10 cellular contexts compared by ENCODE assay signal in genomic region chr2:23594079-23594494, GRCh38.
DNase-seq lines count a peak whose midpoint lies in the region; TF ChIP-seq lines count a peak whose summit lies in the region.
"Had no signal": no experiment of that assay in that cellular context is flagged by ENCODE, and none has a peak within 500 bp of the region (broad histone marks: within the 10 kb centered on the region; RNA-seq: fewer than 3 reads in every experiment).

No MANE protein-coding gene starts in this region.

- no peak for TF ChIP-seq CTCF in HFFc6 (IDR thresholded peaks at IDR 0.05)
- no peak for TF ChIP-seq CTCF in esophagus muscularis mucosa (IDR thresholded peaks at IDR 0.05)
- no peak for TF ChIP-seq CTCF in sigmoid colon (IDR thresholded peaks at IDR 0.05)

- TF ChIP-seq EP300 in esophagus muscularis mucosa (IDR thresholded peaks at IDR 0.05) (peak; percentile 91), sigmoid colon (IDR thresholded peaks at IDR 0.05) (peak in 1 of 4 donors; percentile 72)

- H3K36me3 Mint-ChIP-seq in HFFc6 (ENCODE audit: low read depth): no peaks in the 10 kb centered on the region
- no peaks in the 10 kb centered on the region for H3K36me3 Mint-ChIP-seq in activated naive CD4-positive, alpha-beta T cell treated with anti-CD3 and anti-CD28 coated beads for 36 hours (ENCODE audit: low read depth)

- no peak for DNase-seq in HFFc6
- peak; percentile 92 for DNase-seq in NCI-H2171 treated with DMSO at 0.1 percent for 48 hours (lab: John Stamatoyannopoulos, UW)
- no peak for DNase-seq in esophagus muscularis mucosa (ENCODE audit: extremely low spot score)
- peak; percentile 88 for DNase-seq in sigmoid colon
- DNase-seq in activated naive CD4-positive, alpha-beta T cell treated with anti-CD3 and anti-CD28 coated beads for 36 hours: no peak
- no peak for DNase-seq in mucosa of gallbladder (ENCODE audit: low spot score)
- no peak for DNase-seq in NK-92 treated with Interleukin-12 subunit alpha and Interleukin-12 subunit beta, amount 100 ng/mL, for 24 hours (lab: John Stamatoyannopoulos, UW)
- DNase-seq: anterior cingulate cortex, Calu3, OCI-M1 had no signal

- H3K4me1 Mint-ChIP-seq in HFFc6 (ENCODE audit: low read depth): peaks cover 31% of the 10 kb centered on the region
- no peaks in the 10 kb centered on the region for H3K4me1 Mint-ChIP-seq in activated naive CD4-positive, alpha-beta T cell treated with anti-CD3 and anti-CD28 coated beads for 36 hours (ENCODE audit: low read depth)

- 39% methylated on average over 17 of the region's 18 CpGs for WGBS in esophagus muscularis mucosa
- 13 to 58% methylated on average over 18 of the region's 18 CpGs for WGBS in sigmoid colon, 2 donors

- H3K36me3 ChIP-seq in esophagus muscularis mucosa: no peaks in the 10 kb centered on the region
- H3K36me3 ChIP-seq in sigmoid colon: no peaks in the 10 kb centered on the region

- H3K4me3 Mint-ChIP-seq in HFFc6: no peak overlapping the region
- no peak overlapping the region for H3K4me3 Mint-ChIP-seq in activated naive CD4-positive, alpha-beta T cell treated with anti-CD3 and anti-CD28 coated beads for 36 hours

- no peaks in the 10 kb centered on the region for H3K9me3 Mint-ChIP-seq in HFFc6
- H3K9me3 Mint-ChIP-seq in activated naive CD4-positive, alpha-beta T cell treated with anti-CD3 and anti-CD28 coated beads for 36 hours: no peaks in the 10 kb centered on the region

- CTCF ChIA-PET in activated naive CD4-positive, alpha-beta T cell treated with anti-CD3 and anti-CD28 coated beads for 36 hours (lab: Charles Lee): no interaction called here

- H3K27ac ChIP-seq in esophagus muscularis mucosa (replicated peaks in 1 of 4): peak overlapping the region; percentile 87 to 99 (median 91)
- peak overlapping the region; percentile 76 to 90 (median 88) for H3K27ac ChIP-seq in sigmoid colon

- intact Hi-C loops in esophagus muscularis mucosa (cut with DNase I): no loop called here
- intact Hi-C loops in sigmoid colon (cut with DNase I): loop anchor here (2.0 kb wide), 1 partner anchor 71 kb away; no protein-coding TSS in a partner anchor
- intact Hi-C loops in activated naive CD4-positive, alpha-beta T cell treated with anti-CD3 and anti-CD28 coated beads for 36 hours (cut with micrococcal nuclease): no loop called here

- peak overlapping the region; percentile 59; the same call in 1 of the 2 replicates for H3K27ac Mint-ChIP-seq in HFFc6
- no peak overlapping the region for H3K27ac Mint-ChIP-seq in activated naive CD4-positive, alpha-beta T cell treated with anti-CD3 and anti-CD28 coated beads for 36 hours

- H3K4me3 ChIP-seq in esophagus muscularis mucosa: peak overlapping the region in 2 of 4 donors; percentile 16 to 35
- peak overlapping the region in 1 of 4 donors; percentile 9 for H3K4me3 ChIP-seq in sigmoid colon

- no peaks in the 10 kb centered on the region; the same call in none of the 2 replicates for H3K27me3 Mint-ChIP-seq in HFFc6 (ENCODE audit: insufficient read depth)
- no peaks in the 10 kb centered on the region for H3K27me3 Mint-ChIP-seq in activated naive CD4-positive, alpha-beta T cell treated with anti-CD3 and anti-CD28 coated beads for 36 hours (ENCODE audit: low read depth)

- H3K4me1 ChIP-seq in esophagus muscularis mucosa: peaks cover 51 to 98% (median 97%) of the 10 kb centered on the region in 4 donors
- H3K4me1 ChIP-seq in sigmoid colon: peaks cover 0 to 94% (median 75%) of the 10 kb centered on the region in 4 donors

- H3K9me3 ChIP-seq in esophagus muscularis mucosa: no peaks in the 10 kb centered on the region
- H3K9me3 ChIP-seq in sigmoid colon: no peaks in the 10 kb centered on the region

- TF ChIP-seq POLR2A in esophagus muscularis mucosa (IDR thresholded peaks at IDR 0.05; ENCODE audit: low read depth) (no peak), sigmoid colon (IDR thresholded peaks at IDR 0.05) (no peak)

- H3K27me3 ChIP-seq in esophagus muscularis mucosa (no peaks in the 10 kb centered on the region), sigmoid colon (no peaks in the 10 kb centered on the region)

Comparison
In these comparisons a context has a peak if more than half of its experiments do, and no peak if none do; other contexts are left out.
1. DNase-seq: peak in NCI-H2171 treated with DMSO at 0.1 percent for 48 hours (single experiment) and sigmoid colon (single experiment); none in HFFc6 (single experiment), esophagus muscularis mucosa (single experiment), activated naive CD4-positive, alpha-beta T cell treated with anti-CD3 and anti-CD28 coated beads for 36 hours (single experiment), mucosa of gallbladder (single experiment) and NK-92 treated with Interleukin-12 subunit alpha and Interleukin-12 subunit beta, amount 100 ng/mL, for 24 hours (single experiment).